In genomic region chr3:17075358-17075757, GRCh38 we compare ENCODE assay signal across 25 cellular contexts.
"Had no signal": no experiment of that assay in that cellular context is flagged by ENCODE, and none has a peak within 500 bp of the region (broad histone marks: within the 10 kb centered on the region; RNA-seq: fewer than 3 reads in every experiment).

No MANE protein-coding gene starts in this region.

- DNase-seq: colonic mucosa; effector CD8-positive, alpha-beta T cell; foreskin keratinocyte; heart left ventricle; islet precursor cell; kidney glomerular epithelial cell; left colon; mesenchymal stem cell; mucosa of descending colon; naive B cell; occipital lobe; ovary; posterior cingulate gyrus; psoas muscle; right cardiac atrium; sigmoid colon; stimulated activated CD4-positive, alpha-beta T cell treated with anti-CD3 and anti-CD28 coated beads, Interleukin-2, amount 100 ng/mL, for 24 hours; stimulated activated CD4-positive, alpha-beta T cell treated with anti-CD3 and anti-CD28 coated beads, Interleukin-4, amount 100 ng/mL, for 24 hours; stimulated activated naive CD4-positive, alpha-beta T cell treated with Interleukin-2 at 50 U/mL for 16 hours; stomach; thyroid gland had no signal

- ATAC-seq: foreskin keratinocyte; gastroesophageal sphincter; heart left ventricle; left colon; mucosa of descending colon; psoas muscle; right cardiac atrium; stimulated activated effector memory CD8-positive, alpha-beta T cell treated with anti-CD3 and anti-CD28 coated beads, Interleukin-12 subunit alpha, Interleukin-12 subunit beta, amount 100 ng/mL, for 72 hours had no signal

- H3K4me3 Mint-ChIP-seq: dendritic cell treated with granulocyte-macrophage colony-stimulating factor and Interleukin-4, amounts not matched to agents 40 ng/mL and 50 ng/mL, for 4 days; mesothelial cell of epicardium; naive B cell; stimulated activated effector memory CD8-positive, alpha-beta T cell treated with anti-CD3 and anti-CD28 coated beads, Interleukin-12 subunit alpha, Interleukin-12 subunit beta, amount 100 ng/mL, for 72 hours had no signal

- H3K27me3 Mint-ChIP-seq: dendritic cell treated with granulocyte-macrophage colony-stimulating factor and Interleukin-4, amounts not matched to agents 40 ng/mL and 50 ng/mL, for 4 days; naive B cell had no signal

- H3K27ac Mint-ChIP-seq: dendritic cell treated with granulocyte-macrophage colony-stimulating factor and Interleukin-4, amounts not matched to agents 40 ng/mL and 50 ng/mL, for 4 days; mesothelial cell of epicardium; naive B cell; stimulated activated effector memory CD8-positive, alpha-beta T cell treated with anti-CD3 and anti-CD28 coated beads, Interleukin-12 subunit alpha, Interleukin-12 subunit beta, amount 100 ng/mL, for 72 hours had no signal

- H3K9me3 Mint-ChIP-seq: dendritic cell treated with granulocyte-macrophage colony-stimulating factor and Interleukin-4, amounts not matched to agents 40 ng/mL and 50 ng/mL, for 4 days; stimulated activated effector memory CD8-positive, alpha-beta T cell treated with anti-CD3 and anti-CD28 coated beads, Interleukin-12 subunit alpha, Interleukin-12 subunit beta, amount 100 ng/mL, for 72 hours had no signal
